Comparison of ENCODE assay signal across 11 cellular contexts in the genomic region with DNA sequence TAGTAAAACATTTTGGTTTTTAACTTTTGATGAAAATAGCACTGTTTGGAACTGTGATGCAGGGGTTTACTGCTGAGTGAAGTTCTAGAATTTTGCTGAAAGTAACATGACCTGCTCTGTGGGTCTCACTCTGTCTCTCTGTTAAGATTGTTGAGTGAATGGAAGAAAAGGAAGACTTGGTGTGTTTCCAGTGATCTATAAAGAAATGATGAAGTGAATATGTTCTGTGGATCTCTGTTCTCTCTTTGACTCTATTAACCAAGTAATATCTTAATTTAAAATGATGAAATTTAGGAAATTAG.
"Had no signal": no experiment of that assay in that cellular context is flagged by ENCODE, and none has a peak within 500 bp of the region (broad histone marks: within the 10 kb centered on the region; RNA-seq: fewer than 3 reads in every experiment).

No MANE protein-coding gene starts in this region.

- H3K9me3 Mint-ChIP-seq: dendritic cell treated with granulocyte-macrophage colony-stimulating factor and Interleukin-4, amounts not matched to agents 40 ng/mL and 50 ng/mL, for 4 days had no signal

- H3K27me3 Mint-ChIP-seq: dendritic cell treated with granulocyte-macrophage colony-stimulating factor and Interleukin-4, amounts not matched to agents 40 ng/mL and 50 ng/mL, for 4 days had no signal

- H3K27ac ChIP-seq: left lung, sigmoid colon, upper lobe of right lung had no signal

- H3K9me3 ChIP-seq: left lung, sigmoid colon, upper lobe of right lung had no signal

- ATAC-seq: left lung had no signal

- H3K4me3 Mint-ChIP-seq: dendritic cell treated with granulocyte-macrophage colony-stimulating factor and Interleukin-4, amounts not matched to agents 40 ng/mL and 50 ng/mL, for 4 days had no signal

- H3K4me1 ChIP-seq: upper lobe of right lung had no signal

- H3K4me3 ChIP-seq: left lung, sigmoid colon, upper lobe of right lung had no signal

- H3K36me3 ChIP-seq: left lung, sigmoid colon, upper lobe of right lung had no signal

- H3K27ac Mint-ChIP-seq: dendritic cell treated with granulocyte-macrophage colony-stimulating factor and Interleukin-4, amounts not matched to agents 40 ng/mL and 50 ng/mL, for 4 days had no signal

- DNase-seq: activated CD4-positive, alpha-beta T cell treated with anti-CD3 and anti-CD28 coated beads for 1 hour; activated naive CD4-positive, alpha-beta T cell; anterior cingulate cortex; cerebellar nuclear complex; left lung; mesenchymal stem cell; stimulated activated naive CD4-positive, alpha-beta T cell; T-helper 9 cell; upper lobe of right lung had no signal

- H3K27me3 ChIP-seq: left lung, sigmoid colon, upper lobe of right lung had no signal
